In the genomic region with DNA sequence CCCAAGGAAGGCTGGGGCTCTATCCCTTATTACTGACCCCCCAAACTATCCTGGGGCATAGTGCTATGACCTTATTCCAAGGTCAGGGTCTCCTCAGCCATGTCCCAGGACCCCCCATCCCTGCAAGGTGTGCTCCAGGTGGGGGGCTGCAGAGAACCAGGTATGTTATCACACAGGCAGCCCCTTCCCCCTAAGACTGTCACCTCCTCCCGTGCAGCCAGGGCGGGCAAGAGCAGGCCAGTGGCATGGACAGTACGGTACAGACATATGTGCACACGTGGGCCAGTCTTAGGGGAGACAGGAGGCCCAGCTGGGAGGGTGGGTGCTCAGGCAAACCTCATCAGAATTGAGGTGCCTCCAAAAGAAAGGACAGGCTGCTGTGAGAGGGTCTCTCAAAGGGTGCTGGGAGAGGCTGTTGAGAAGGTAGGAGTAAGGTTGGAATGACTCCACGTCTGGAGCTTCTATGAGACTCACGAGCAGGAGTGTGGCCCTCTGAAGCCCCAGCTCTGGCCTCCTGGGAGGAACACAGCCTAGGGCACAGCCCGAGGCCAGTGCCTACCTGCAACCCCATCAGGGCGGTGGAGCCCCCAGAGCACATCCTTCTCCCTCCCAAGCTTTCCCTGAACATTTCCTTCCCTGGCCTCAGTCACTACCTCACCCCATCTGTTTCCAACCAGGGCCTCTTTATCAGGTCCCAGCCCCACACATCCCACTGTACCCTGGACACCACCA, we compare ENCODE assay signal across 11 cellular contexts. TPM values are rescaled to one million over a fixed set of nuclear protein-coding genes. Genes with fewer than 3 reads are reported as not detected.
DNase-seq lines count a peak whose midpoint lies in the region; ATAC-seq and TF ChIP-seq lines count a peak whose summit lies in the region.
"Had no signal": no experiment of that assay in that cellular context is flagged by ENCODE, and none has a peak within 500 bp of the region (broad histone marks: within the 10 kb centered on the region; RNA-seq: fewer than 3 reads in every experiment).

No MANE protein-coding gene starts in this region.

- peak overlapping the region in 2 of 3 donors; percentile 62 for H3K27ac Mint-ChIP-seq in CD4-positive, CD25-positive, alpha-beta regulatory T cell
- H3K27ac Mint-ChIP-seq in activated naive CD8-positive, alpha-beta T cell treated with anti-CD3 and anti-CD28 coated beads, Interleukin-2, amount 50 U/mL, for 24 hours: peak overlapping the region; percentile 62
- H3K27ac Mint-ChIP-seq in naive B cell: peak overlapping the region in 5 of 6 donors; percentile 19 to 92 (median 81)

- no peaks in the 10 kb centered on the region for H3K27me3 ChIP-seq in CD4-positive, CD25-positive, alpha-beta regulatory T cell (ENCODE audit: control insufficient read depth, insufficient read depth, low read length)

- TF ChIP-seq CTCF in GM10266 (IDR thresholded peaks at IDR 0.05; ENCODE audit: control insufficient read depth, insufficient read depth, low read depth, missing control alignments): no peak

- H3K36me3 Mint-ChIP-seq in CD4-positive, CD25-positive, alpha-beta regulatory T cell: peaks cover 14% of the 10 kb centered on the region
- peaks cover 5% of the 10 kb centered on the region for H3K36me3 Mint-ChIP-seq in activated naive CD8-positive, alpha-beta T cell treated with anti-CD3 and anti-CD28 coated beads, Interleukin-2, amount 50 U/mL, for 24 hours (ENCODE audit: low read depth)
- H3K36me3 Mint-ChIP-seq in naive B cell: peaks cover 6 to 7% of the 10 kb centered on the region in 2 donors
- H3K36me3 Mint-ChIP-seq: activated naive CD4-positive, alpha-beta T cell treated with anti-CD3 and anti-CD28 coated beads, Interleukin-2, amount 50 U/mL, for 24 hours had no signal

- DNase-seq in CD4-positive, CD25-positive, alpha-beta regulatory T cell: no peak
- DNase-seq in activated naive CD8-positive, alpha-beta T cell treated with anti-CD3 and anti-CD28 coated beads, Interleukin-2, amount 50 U/mL, for 24 hours: no peak
- DNase-seq in naive B cell (no peak), CD1c-positive myeloid dendritic cell (ENCODE audit: extremely low spot score) (no peak), GM10266 (ENCODE audit: extremely low spot score) (no peak)
- DNase-seq: C1 segment of cervical spinal cord, NCI-H2029 treated with DMSO at 0.1 percent for 48 hours had no signal

- no peak for ATAC-seq in CD4-positive, CD25-positive, alpha-beta regulatory T cell (ENCODE audit: low read depth in 2 of 2)
- ATAC-seq in activated naive CD8-positive, alpha-beta T cell treated with anti-CD3 and anti-CD28 coated beads, Interleukin-2, amount 50 U/mL, for 24 hours: no peak
- ATAC-seq in naive B cell (ENCODE audit: low read depth in 2 of 2) (no peak), GM18502 (IDR thresholded peaks at IDR 0.05; ENCODE audit: poor library complexity, unreplicated experiment) (no peak)

- H3K4me3 Mint-ChIP-seq in CD4-positive, CD25-positive, alpha-beta regulatory T cell: peak overlapping the region in 1 of 4 donors; percentile 23
- H3K4me3 Mint-ChIP-seq in activated naive CD8-positive, alpha-beta T cell treated with anti-CD3 and anti-CD28 coated beads, Interleukin-2, amount 50 U/mL, for 24 hours: no peak overlapping the region
- no peak overlapping the region for H3K4me3 Mint-ChIP-seq in naive B cell
- H3K4me3 Mint-ChIP-seq: activated naive CD4-positive, alpha-beta T cell treated with anti-CD3 and anti-CD28 coated beads, Interleukin-2, amount 50 U/mL, for 24 hours had no signal

- H3K27ac ChIP-seq in CD4-positive, CD25-positive, alpha-beta regulatory T cell (ENCODE audit: insufficient read depth, low read length, poor library complexity, severe bottlenecking): no peak overlapping the region

- H3K36me3 ChIP-seq in CD4-positive, CD25-positive, alpha-beta regulatory T cell (ENCODE audit: control insufficient read depth, insufficient read depth, low read length): peaks cover 25% of the 10 kb centered on the region

- no peak overlapping the region for H3K4me3 ChIP-seq in CD4-positive, CD25-positive, alpha-beta regulatory T cell (ENCODE audit: low read depth, low read length)

- no peaks in the 10 kb centered on the region for H3K9me3 ChIP-seq in CD4-positive, CD25-positive, alpha-beta regulatory T cell (ENCODE audit: control insufficient read depth in 2 of 2, low read length in 2 of 2)

- H3K4me1 ChIP-seq in CD4-positive, CD25-positive, alpha-beta regulatory T cell (ENCODE audit: control insufficient read depth, insufficient read depth, low read length, poor library complexity, severe bottlenecking): peaks cover 5% of the 10 kb centered on the region

- H3K27me3 Mint-ChIP-seq in CD4-positive, CD25-positive, alpha-beta regulatory T cell: peaks cover 12% of the 10 kb centered on the region
- H3K27me3 Mint-ChIP-seq in activated naive CD8-positive, alpha-beta T cell treated with anti-CD3 and anti-CD28 coated beads, Interleukin-2, amount 50 U/mL, for 24 hours: peaks cover 18% of the 10 kb centered on the region
- H3K27me3 Mint-ChIP-seq in naive B cell: peaks cover 11 to 43% (median 25%) of the 10 kb centered on the region in 3 donors

- H3K4me1 Mint-ChIP-seq in CD4-positive, CD25-positive, alpha-beta regulatory T cell: peaks cover 0 to 16% (median under 1%) of the 10 kb centered on the region in 4 donors
- peaks cover 12% of the 10 kb centered on the region for H3K4me1 Mint-ChIP-seq in activated naive CD8-positive, alpha-beta T cell treated with anti-CD3 and anti-CD28 coated beads, Interleukin-2, amount 50 U/mL, for 24 hours
- peaks cover 10 to 19% (median 13%) of the 10 kb centered on the region in 3 donors for H3K4me1 Mint-ChIP-seq in naive B cell
- H3K4me1 Mint-ChIP-seq: activated naive CD4-positive, alpha-beta T cell treated with anti-CD3 and anti-CD28 coated beads, Interleukin-2, amount 50 U/mL, for 24 hours had no signal

- peaks cover 0 to 2% (median 0%) of the 10 kb centered on the region in 7 donors for H3K9me3 Mint-ChIP-seq in CD4-positive, CD25-positive, alpha-beta regulatory T cell
- no peaks in the 10 kb centered on the region for H3K9me3 Mint-ChIP-seq in activated naive CD8-positive, alpha-beta T cell treated with anti-CD3 and anti-CD28 coated beads, Interleukin-2, amount 50 U/mL, for 24 hours
- no peaks in the 10 kb centered on the region for H3K9me3 Mint-ChIP-seq in naive B cell
- H3K9me3 Mint-ChIP-seq: activated naive CD4-positive, alpha-beta T cell treated with anti-CD3 and anti-CD28 coated beads, Interleukin-2, amount 50 U/mL, for 24 hours had no signal

RNA-seq across cellular contexts. Expression of a gene that starts 1.7 kb away (rescaled TPM):
- 1.1 TPM for total RNA-seq in CD4-positive, CD25-positive, alpha-beta regulatory T cell
- not detected for polyA plus RNA-seq in CD4-positive, CD25-positive, alpha-beta regulatory T cell
- polyA plus RNA-seq in naive B cell (ENCODE audit: low read depth in 6 of 6): not detected

RNA-seq across cellular contexts. Expression of a gene that starts 12.6 kb away (rescaled TPM):
- total RNA-seq in CD4-positive, CD25-positive, alpha-beta regulatory T cell: 111 TPM
- polyA plus RNA-seq in CD4-positive, CD25-positive, alpha-beta regulatory T cell: 100 to 1,000 TPM; 181 to 234 (median 206) TPM
- 100 to 1,000 TPM; 152 to 385 (median 155) TPM for polyA plus RNA-seq in naive B cell (ENCODE audit: low read depth in 6 of 6)

RNA-seq across cellular contexts. Expression of a gene that starts 24.7 kb away (rescaled TPM):
- not detected for total RNA-seq in CD4-positive, CD25-positive, alpha-beta regulatory T cell
- not detected for polyA plus RNA-seq in CD4-positive, CD25-positive, alpha-beta regulatory T cell
- not detected for polyA plus RNA-seq in naive B cell (ENCODE audit: low read depth in 6 of 6)
- total RNA-seq: HT1080, kidney epithelial cell had no signal

RNA-seq across cellular contexts. Expression of a gene that starts 33.3 kb away (rescaled TPM):
- total RNA-seq in CD4-positive, CD25-positive, alpha-beta regulatory T cell: not detected
- polyA plus RNA-seq in CD4-positive, CD25-positive, alpha-beta regulatory T cell: not detected
- polyA plus RNA-seq in naive B cell (ENCODE audit: low read depth in 6 of 6): not detected

RNA-seq across cellular contexts. Expression of a gene that starts 38.4 kb away (rescaled TPM):
- 25.1 TPM for total RNA-seq in CD4-positive, CD25-positive, alpha-beta regulatory T cell
- polyA plus RNA-seq in CD4-positive, CD25-positive, alpha-beta regulatory T cell: 1 to 10 TPM; 3.2 to 6.7 (median 5.9) TPM
- polyA plus RNA-seq in naive B cell (ENCODE audit: low read depth in 6 of 6): 1 to 10 TPM in 2 of 6 donors, under 1 TPM in 3, not detected in 1; 0.25 to 1.7 (median 0.97) TPM
